Comparison of ENCODE assay signal across 16 cellular contexts in the genomic region with DNA sequence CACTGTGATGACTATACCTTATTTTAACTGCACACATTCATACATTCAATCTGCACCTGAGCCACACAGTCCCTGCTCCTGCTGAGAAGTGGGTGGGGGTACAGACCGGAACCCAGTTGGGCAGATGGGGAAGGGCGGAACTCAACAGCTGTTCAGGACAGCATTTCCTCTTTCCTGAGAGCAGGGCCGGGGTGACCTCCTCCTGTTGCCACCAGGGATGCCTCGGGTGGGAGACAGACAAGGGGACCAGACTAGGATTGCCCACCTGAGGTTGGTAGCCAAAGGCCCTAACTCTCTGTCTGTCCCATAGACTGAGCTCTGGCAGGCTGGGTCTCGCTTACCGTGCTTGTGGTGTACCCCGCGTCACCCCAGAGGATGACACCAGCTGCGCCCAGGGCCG. TPM values are rescaled to one million over a fixed set of nuclear protein-coding genes. Genes with fewer than 3 reads are reported as not detected.
DNase-seq lines count a peak whose midpoint lies in the region; ATAC-seq and TF ChIP-seq lines count a peak whose summit lies in the region.
"Had no signal": no experiment of that assay in that cellular context is flagged by ENCODE, and none has a peak within 500 bp of the region (broad histone marks: within the 10 kb centered on the region; RNA-seq: fewer than 3 reads in every experiment).

No MANE protein-coding gene starts in this region.

- peaks cover 44% of the 10 kb centered on the region for H3K4me1 ChIP-seq in CD4-positive, CD25-positive, alpha-beta regulatory T cell (ENCODE audit: control insufficient read depth, insufficient read depth, low read length, poor library complexity, severe bottlenecking)
- H3K4me1 ChIP-seq in OCI-LY7 (ENCODE audit: insufficient read depth, low read length, poor library complexity, severe bottlenecking), result peaks cover 49% of the 10 kb centered on the region
- peaks cover 44 to 77% (median 63%) of the 10 kb centered on the region in 4 donors for H3K4me1 ChIP-seq in esophagus muscularis mucosa
- H3K4me1 ChIP-seq in neural progenitor cell, result peaks cover 28% of the 10 kb centered on the region
- peaks cover 0 to 64% (median 46%) of the 10 kb centered on the region in 4 donors for H3K4me1 ChIP-seq in tibial nerve
- H3K4me1 ChIP-seq in HAP-1, result peaks cover 10% of the 10 kb centered on the region

- H3K79me2 ChIP-seq in OCI-LY7 (ENCODE audit: insufficient read depth, low read depth, low read length), result no peaks in the 10 kb centered on the region
- H3K79me2 ChIP-seq in neural progenitor cell (ENCODE audit: low read depth), result peaks cover 37% of the 10 kb centered on the region

- H3K27ac ChIP-seq in CD4-positive, CD25-positive, alpha-beta regulatory T cell (ENCODE audit: insufficient read depth, low read length, poor library complexity, severe bottlenecking), result no peak overlapping the region
- H3K27ac ChIP-seq in OCI-LY7 (ENCODE audit: low read depth, low read length, poor library complexity, severe bottlenecking), result peak overlapping the region; percentile 18
- peak overlapping the region in 3 of 4 donors; percentile 16 to 48 (median 22) for H3K27ac ChIP-seq in esophagus muscularis mucosa (replicated peaks in 1 of 4)
- no peak overlapping the region for H3K27ac ChIP-seq in neural progenitor cell
- peak overlapping the region in 1 of 4 donors; percentile 99 for H3K27ac ChIP-seq in tibial nerve
- H3K27ac ChIP-seq: SK-N-MC had no signal

- H3K9me3 ChIP-seq in CD4-positive, CD25-positive, alpha-beta regulatory T cell (ENCODE audit: control insufficient read depth in 2 of 2, low read length in 2 of 2), result no peaks in the 10 kb centered on the region
- H3K9me3 ChIP-seq in OCI-LY7 (ENCODE audit: low read length) (no peaks in the 10 kb centered on the region), esophagus muscularis mucosa (no peaks in the 10 kb centered on the region), neural progenitor cell (ENCODE audit: low read depth) (no peaks in the 10 kb centered on the region), tibial nerve (no peaks in the 10 kb centered on the region), HAP-1 (no peaks in the 10 kb centered on the region)

- H3K27me3 Mint-ChIP-seq in CD4-positive, CD25-positive, alpha-beta regulatory T cell, result peaks cover 5% of the 10 kb centered on the region
- H3K27me3 Mint-ChIP-seq in neural progenitor cell (ENCODE audit: insufficient read depth, low read depth), result peaks cover 4% of the 10 kb centered on the region
- H3K27me3 Mint-ChIP-seq: CD4-positive, alpha-beta memory T cell had no signal

- CTCF ChIA-PET in OCI-LY7 (lab: Charles Lee; ENCODE audit: unreplicated experiment), result interaction anchor here (1.1 kb wide), 1 partner anchor 14 kb away, joined by 3 read pairs; no protein-coding TSS in a partner anchor

- 39% methylated on average over 6 of the region's 10 CpGs for WGBS in esophagus muscularis mucosa
- 80 to 81% methylated on average over 8 to 10 of the region's 10 CpGs for WGBS in tibial nerve, 2 donors

- no TSS peak for BruUV-seq in OCI-LY7 (replicated peaks; lab: Mats Ljungman, UMichigan)

- no peak for ATAC-seq in CD4-positive, CD25-positive, alpha-beta regulatory T cell (ENCODE audit: low read depth in 2 of 2)
- no peak for ATAC-seq in GM19397 (IDR thresholded peaks at IDR 0.05; ENCODE audit: unreplicated experiment)

- intact Hi-C loops in OCI-LY7 (cut with micrococcal nuclease; ENCODE audit: unreplicated experiment) (no loop called here), esophagus muscularis mucosa (cut with DNase I) (no loop called here)

- H3K27me3 ChIP-seq in CD4-positive, CD25-positive, alpha-beta regulatory T cell (ENCODE audit: control insufficient read depth, insufficient read depth, low read length), result no peaks in the 10 kb centered on the region
- H3K27me3 ChIP-seq in esophagus muscularis mucosa, result no peaks in the 10 kb centered on the region
- no peaks in the 10 kb centered on the region for H3K27me3 ChIP-seq in neural progenitor cell
- no peaks in the 10 kb centered on the region for H3K27me3 ChIP-seq in tibial nerve
- no peaks in the 10 kb centered on the region for H3K27me3 ChIP-seq in HAP-1 (ENCODE audit: low read depth)

- H2AFZ ChIP-seq in OCI-LY7 (ENCODE audit: low read length) (no peak overlapping the region), neural progenitor cell (replicated peaks) (no peak overlapping the region)

- H3K27ac Mint-ChIP-seq in CD4-positive, CD25-positive, alpha-beta regulatory T cell, result peak overlapping the region in 2 of 3 donors; percentile 25 to 29
- H3K27ac Mint-ChIP-seq in neural progenitor cell, result peak overlapping the region; percentile 83

- H3K36me3 ChIP-seq in CD4-positive, CD25-positive, alpha-beta regulatory T cell (ENCODE audit: control insufficient read depth, insufficient read depth, low read length), result no peaks in the 10 kb centered on the region
- H3K36me3 ChIP-seq in OCI-LY7 (ENCODE audit: insufficient read depth, low read length), result 0 out of 2 replicates have a peak, but pooled peaks cover 6% of the 10 kb centered on the region
- peaks cover 0 to 65% (median 51%) of the 10 kb centered on the region in 4 donors for H3K36me3 ChIP-seq in esophagus muscularis mucosa
- H3K36me3 ChIP-seq in neural progenitor cell, result no peaks in the 10 kb centered on the region
- H3K36me3 ChIP-seq in tibial nerve, result peaks cover 0 to 56% (median 0%) of the 10 kb centered on the region in 3 donors
- H3K36me3 ChIP-seq in HAP-1 (replicated peaks), result peaks cover 33% of the 10 kb centered on the region

- TF ChIP-seq EP300 in esophagus muscularis mucosa (IDR thresholded peaks at IDR 0.05) (no peak), tibial nerve (IDR thresholded peaks at IDR 0.05) (no peak)

- TF ChIP-seq CTCF in OCI-LY7 (conservative IDR thresholded peaks at IDR 0.05; ENCODE audit: low read length) (no peak), esophagus muscularis mucosa (IDR thresholded peaks at IDR 0.05) (no peak), neural progenitor cell (IDR thresholded peaks at IDR 0.05) (no peak), tibial nerve (IDR thresholded peaks at IDR 0.05) (no peak)

- H3K4me3 Mint-ChIP-seq in CD4-positive, CD25-positive, alpha-beta regulatory T cell, result peak overlapping the region in 3 of 4 donors; percentile 2 to 94 (median 48)
- H3K4me3 Mint-ChIP-seq in neural progenitor cell, result peak overlapping the region; percentile 70

- H3K4me2 ChIP-seq in OCI-LY7 (ENCODE audit: low read length) (peak overlapping the region; percentile 46), neural progenitor cell (peak overlapping the region; percentile 88)

- H3K4me3 ChIP-seq in CD4-positive, CD25-positive, alpha-beta regulatory T cell (ENCODE audit: low read depth, low read length), result no peak overlapping the region
- H3K4me3 ChIP-seq in OCI-LY7 (ENCODE audit: low read depth, low read length, poor library complexity, severe bottlenecking) (peak overlapping the region; percentile 23), esophagus muscularis mucosa (peak overlapping the region; percentile 72 to 88 (median 84)), neural progenitor cell (no peak overlapping the region), tibial nerve (peak overlapping the region in 1 of 4 donors; percentile 67), HAP-1 (no peak overlapping the region)
- H3K4me3 ChIP-seq: SK-N-MC had no signal

- no peak for DNase-seq in CD4-positive, CD25-positive, alpha-beta regulatory T cell
- no peak for DNase-seq in OCI-LY7 (ENCODE audit: low spot score)
- no peak for DNase-seq in esophagus muscularis mucosa (ENCODE audit: extremely low spot score)
- no peak for DNase-seq in neural progenitor cell (ENCODE audit: low spot score)
- no peak for DNase-seq in tibial nerve (ENCODE audit: low spot score in 2 of 2)
- no peak for DNase-seq in HAP-1 (ENCODE audit: low spot score in 2 of 2)
- DNase-seq in NCI-H1417 (lab: John Stamatoyannopoulos, UW), result no peak
- DNase-seq: activated CD4-positive, alpha-beta T cell treated with anti-CD3 and anti-CD28 coated beads, Interleukin-2, amount 50 U/mL, for 4 hours; effector CD8-positive, alpha-beta T cell; hippocampal formation; NCI-H1048; NCI-H510A treated with DMSO at 0.1 percent for 48 hours; small intestine had no signal

- in situ Hi-C loops in HAP-1 (cut with MboI; ENCODE audit: low sequenced_read_pairs), result no loop called here

- no peak for TF ChIP-seq POLR2A in esophagus muscularis mucosa (IDR thresholded peaks at IDR 0.05; ENCODE audit: low read depth)
- no peak for TF ChIP-seq POLR2A in tibial nerve (IDR thresholded peaks at IDR 0.05)

- H3K9me2 ChIP-seq in OCI-LY7 (ENCODE audit: insufficient read depth, low read length), result no peaks in the 10 kb centered on the region

- POLR2A ChIA-PET in OCI-LY7 (lab: Charles Lee), result interaction anchor here (1.1 to 1.6 kb wide), 2 partner anchors 18 to 19 kb away, joined by 4 to 8 read pairs; a partner anchor contains a TSS

- no peaks in the 10 kb centered on the region for H4K20me1 ChIP-seq in OCI-LY7 (ENCODE audit: insufficient read depth, low read length)
- H4K20me1 ChIP-seq in neural progenitor cell (ENCODE audit: low read depth), result peaks cover 36% of the 10 kb centered on the region

- H3K9me3 Mint-ChIP-seq in CD4-positive, CD25-positive, alpha-beta regulatory T cell, result no peaks in the 10 kb centered on the region
- H3K9me3 Mint-ChIP-seq in neural progenitor cell, result no peaks in the 10 kb centered on the region
- H3K9me3 Mint-ChIP-seq: CD4-positive, alpha-beta memory T cell had no signal

- no peak overlapping the region for H3K9ac ChIP-seq in neural progenitor cell

- peaks cover 5 to 51% (median 21%) of the 10 kb centered on the region in 4 donors for H3K4me1 Mint-ChIP-seq in CD4-positive, CD25-positive, alpha-beta regulatory T cell
- peaks cover 40% of the 10 kb centered on the region for H3K4me1 Mint-ChIP-seq in neural progenitor cell

- peaks cover 21% of the 10 kb centered on the region for H3F3A ChIP-seq in neural progenitor cell (ENCODE audit: low read depth)

- H3K36me3 Mint-ChIP-seq in CD4-positive, CD25-positive, alpha-beta regulatory T cell, result peaks cover 3% of the 10 kb centered on the region
- H3K36me3 Mint-ChIP-seq in neural progenitor cell, result peaks cover 41% of the 10 kb centered on the region

RNA-seq across cellular contexts. Expression of a gene that starts 3.9 kb away (rescaled TPM):
- total RNA-seq in CD4-positive, CD25-positive, alpha-beta regulatory T cell, result 1.5 TPM
- 1 to 10 TPM; 2.7 to 6.5 (median 5.1) TPM for polyA plus RNA-seq in CD4-positive, CD25-positive, alpha-beta regulatory T cell
- total RNA-seq in OCI-LY7 (2014; rRNA removed; shearing (Covaris generic)), result 15.3 and 19.7 TPM in 2 replicates
- total RNA-seq in OCI-LY7 (2022) (7.6 and 7.7 TPM in 2 replicates), esophagus muscularis mucosa (100 to 1,000 TPM in 2 of 4 donors, 10 to 100 TPM in 2; 37.4 to 114 (median 97.2) TPM), neural progenitor cell (ENCODE audit: low replicate concordance) (38.9 and 92.3 TPM in 2 replicates), tibial nerve (100 to 1,000 TPM in 2 of 4 donors, 10 to 100 TPM in 2; 86.9 to 169 (median 129) TPM)

RNA-seq across cellular contexts. Expression of a gene that starts 9.4 kb away (rescaled TPM):
- 17.5 TPM for total RNA-seq in CD4-positive, CD25-positive, alpha-beta regulatory T cell
- polyA plus RNA-seq in CD4-positive, CD25-positive, alpha-beta regulatory T cell, result 10 to 100 TPM; 44.6 to 55.6 (median 49.9) TPM
- 24.5 and 26.9 TPM in 2 replicates for total RNA-seq in OCI-LY7 (2014; rRNA removed; shearing (Covaris generic))
- total RNA-seq in OCI-LY7 (2022) (20.2 and 20.4 TPM in 2 replicates), esophagus muscularis mucosa (10 to 100 TPM; 18.7 to 40.6 (median 37.5) TPM), neural progenitor cell (ENCODE audit: low replicate concordance) (14.9 and 36.1 TPM in 2 replicates), tibial nerve (10 to 100 TPM; 19.0 to 31.9 (median 20.8) TPM)

RNA-seq across cellular contexts. Expression of a gene that starts 15.2 kb away (rescaled TPM):
- 0.35 TPM for total RNA-seq in CD4-positive, CD25-positive, alpha-beta regulatory T cell
- polyA plus RNA-seq in CD4-positive, CD25-positive, alpha-beta regulatory T cell, result under 1 TPM in 3 of 4 donors, not detected in 1; 0.07 to 0.31 (median 0.10) TPM
- total RNA-seq in OCI-LY7 (2014; rRNA removed; shearing (Covaris generic)), result 0.85 and 2.8 TPM in 2 replicates
- 0.33 and 0.36 TPM in 2 replicates for total RNA-seq in OCI-LY7 (2022)
- total RNA-seq in esophagus muscularis mucosa, result 10 to 100 TPM in 1 of 4 donors, 1 to 10 TPM in 3; 8.3 to 15.6 (median 9.0) TPM
- total RNA-seq in neural progenitor cell (ENCODE audit: low replicate concordance), result 1.6 and 3.0 TPM in 2 replicates
- total RNA-seq in tibial nerve, result 10 to 100 TPM; 16.5 to 26.5 (median 20.8) TPM

RNA-seq across cellular contexts. Expression of a gene that starts 19.4 kb away (rescaled TPM):
- 2.4 TPM for total RNA-seq in CD4-positive, CD25-positive, alpha-beta regulatory T cell
- 1 to 10 TPM; 1.8 to 8.3 (median 5.6) TPM for polyA plus RNA-seq in CD4-positive, CD25-positive, alpha-beta regulatory T cell
- total RNA-seq in OCI-LY7 (2014; rRNA removed; shearing (Covaris generic)), result 1.2 and 2.7 TPM in 2 replicates
- total RNA-seq in OCI-LY7 (2022) (3.5 and 4.4 TPM in 2 replicates), esophagus muscularis mucosa (1 to 10 TPM; 2.1 to 6.7 (median 3.4) TPM), neural progenitor cell (ENCODE audit: low replicate concordance) (2.2 and 4.9 TPM in 2 replicates), tibial nerve (10 to 100 TPM in 1 of 4 donors, 1 to 10 TPM in 3; 1.2 to 17.9 (median 1.8) TPM)

RNA-seq across cellular contexts. Expression of a gene that starts 19.4 kb away (rescaled TPM):
- total RNA-seq in CD4-positive, CD25-positive, alpha-beta regulatory T cell, result 31.9 TPM
- 10 to 100 TPM; 13.6 to 23.5 (median 14.6) TPM for polyA plus RNA-seq in CD4-positive, CD25-positive, alpha-beta regulatory T cell
- 13.6 and 18.7 TPM in 2 replicates for total RNA-seq in OCI-LY7 (2014; rRNA removed; shearing (Covaris generic))
- total RNA-seq in OCI-LY7 (2022), result 18.7 and 21.7 TPM in 2 replicates
- 1 to 10 TPM; 6.8 to 9.5 (median 8.0) TPM for total RNA-seq in esophagus muscularis mucosa
- total RNA-seq in neural progenitor cell (ENCODE audit: low replicate concordance), result 10.1 and 21.8 TPM in 2 replicates
- 10 to 100 TPM; 12.6 to 24.3 (median 15.9) TPM for total RNA-seq in tibial nerve

Comparison
In these comparisons a context has a peak if more than half of its experiments do, and no peak if none do; other contexts are left out.
1. H3K27ac ChIP-seq: peak in OCI-LY7 (single experiment) and esophagus muscularis mucosa (3 of 4); none in CD4-positive, CD25-positive, alpha-beta regulatory T cell (single experiment) and neural progenitor cell (single experiment).
2. H3K4me3 ChIP-seq: peak in OCI-LY7 (single experiment) and esophagus muscularis mucosa (4 of 4); none in CD4-positive, CD25-positive, alpha-beta regulatory T cell (single experiment), neural progenitor cell (single experiment) and HAP-1 (single experiment).